ENCODE assay signal across 8 cellular contexts in genomic region chr22:40177738-40178416, GRCh38. TPM values are rescaled to one million over a fixed set of nuclear protein-coding genes. Genes with fewer than 3 reads are reported as not detected.
DNase-seq lines count a peak whose midpoint lies in the region; ATAC-seq, FAIRE-seq and TF ChIP-seq lines count a peak whose summit lies in the region.

Gene TNRC6B (plus strand): TSS chr22:40177925. CDS start chr22:40178136, 211 bp downstream.

- POLR2A ChIA-PET in WTC11 (lab: Charles Lee): interaction anchor here (0.6 to 1.6 kb wide), 9 partner anchors 11 to 170 kb away, joined by 3 to 22 read pairs (median 3); no protein-coding TSS in a partner anchor

- peak within 1 kb of the TSS; percentile 77 for H2AFZ ChIP-seq in keratinocyte (ENCODE audit: control insufficient read depth, low read length)

- H4K20me1 ChIP-seq in keratinocyte (ENCODE audit: control insufficient read depth, extremely low read depth, insufficient read depth, low read length): no peaks in the 10 kb centered on the region

- H3K4me2 ChIP-seq in keratinocyte (ENCODE audit: control insufficient read depth, extremely low read depth, insufficient read depth, low read depth, low read length): peak within 1 kb of the TSS; percentile 81

- CTCF ChIA-PET in WTC11 (lab: Charles Lee): interaction anchor here (1.6 to 5.7 kb wide), 2 partner anchors 15 to 170 kb away, joined by 4 to 40 read pairs; no protein-coding TSS in a partner anchor

- dilution Hi-C loops in keratinocyte (cut with MboI; ENCODE audit: extremely low pct_ligation_motif_present, low sequenced_read_pairs): no loop called here

- peaks cover 28% of the 10 kb centered on the region for H3K4me1 ChIP-seq in keratinocyte (ENCODE audit: control insufficient read depth, extremely low read depth, insufficient read depth, low read length)

- H3K9me3 Mint-ChIP-seq in WTC11 (no peaks in the 10 kb centered on the region), chondrocyte (ENCODE audit: low read depth) (no peaks in the 10 kb centered on the region)

- peak within 1 kb of the TSS; percentile 91 for H3K9ac ChIP-seq in keratinocyte (ENCODE audit: control insufficient read depth, extremely low read depth, insufficient read depth, low read length)

- H3K27ac ChIP-seq in keratinocyte (ENCODE audit: control insufficient read depth, insufficient read depth, low read length): peak within 1 kb of the TSS; percentile 95

- no peaks in the 10 kb centered on the region for H3K27me3 Mint-ChIP-seq in WTC11 (ENCODE audit: low read depth)
- H3K27me3 Mint-ChIP-seq in chondrocyte (ENCODE audit: low read depth): no peaks in the 10 kb centered on the region

- H3K79me2 ChIP-seq in keratinocyte (ENCODE audit: control insufficient read depth, insufficient read depth, low read length): peaks cover 46% of the 10 kb centered on the region

- peak; percentile 82 for ATAC-seq in HG03196 (IDR thresholded peaks at IDR 0.05; ENCODE audit: unreplicated experiment)
- ATAC-seq in WTC11: peak; percentile 73

- H3K9me3 ChIP-seq in keratinocyte (ENCODE audit: control insufficient read depth, low read depth, low read length): no peaks in the 10 kb centered on the region

- H3K36me3 ChIP-seq in keratinocyte (ENCODE audit: control insufficient read depth in 2 of 2, extremely low read depth in 1 of 2, insufficient read depth in 2 of 2, low read length in 2 of 2): no peaks in the 10 kb centered on the region

- no peaks in the 10 kb centered on the region for H3K27me3 ChIP-seq in keratinocyte (ENCODE audit: control insufficient read depth, extremely low read depth, insufficient read depth, low read length)

- H3K4me1 Mint-ChIP-seq in WTC11 (peaks cover 51% of the 10 kb centered on the region), chondrocyte (ENCODE audit: low read depth) (peaks cover 57% of the 10 kb centered on the region)

- H3K36me3 Mint-ChIP-seq in WTC11 (peaks cover 9% of the 10 kb centered on the region; the same call in 1 of the 2 replicates), chondrocyte (ENCODE audit: low read depth) (no peaks in the 10 kb centered on the region)

- peak; percentile 87 for TF ChIP-seq POLR2A in GM18951 (IDR thresholded peaks at IDR 0.05; ENCODE audit: extremely low read depth, insufficient read depth, insufficient read length)

- peak; percentile 92 for DNase-seq in AG09309 (ENCODE audit: low read depth)
- peak; percentile 91 for DNase-seq in NCI-H345 (lab: John Stamatoyannopoulos, UW)
- DNase-seq in WTC11 (ENCODE audit: low spot score): peak; percentile 54
- no peak for DNase-seq in chondrocyte (ENCODE audit: low spot score)
- DNase-seq in keratinocyte (ENCODE audit: low read depth, low spot score): peak; percentile 82
- peak; percentile 50 to 75 (median 58) for DNase-seq in stimulated activated CD4-positive, alpha-beta T cell treated with anti-CD3 and anti-CD28 coated beads, Interleukin-12 subunit alpha, Interleukin-12 subunit beta, amount 100 ng/mL, for 48 hours (ENCODE audit: low read depth in 2 of 3, low spot score in 1 of 3)

- H3K27ac Mint-ChIP-seq in WTC11 (peak within 1 kb of the TSS; percentile 96), chondrocyte (ENCODE audit: unreplicated experiment) (peak within 1 kb of the TSS; percentile 96)

- TF ChIP-seq CTCF in AG09309 (IDR thresholded peaks at IDR 0.05; ENCODE audit: control insufficient read depth, insufficient read depth, low read depth, low read length, missing control alignments) (no peak), WTC11 (IDR thresholded peaks at IDR 0.05) (no peak), chondrocyte (IDR thresholded peaks at IDR 0.05) (no peak), keratinocyte (optimal IDR thresholded peaks at IDR 0.05 in 1 of 3, IDR thresholded peaks at IDR 0.05 in 1 of 3, conservative IDR thresholded peaks at IDR 0.05 in 1 of 3; ENCODE audit: extremely low read depth in 1 of 3, insufficient read depth in 2 of 3, low read length in 3 of 3) (no peak)

- in situ Hi-C loops in GM18951 (cut with MboI; ENCODE audit: low sequenced_read_pairs, unreplicated experiment): no loop called here

- no peaks in the 10 kb centered on the region for H3K9me1 ChIP-seq in keratinocyte (ENCODE audit: control insufficient read depth, extremely low read depth, insufficient read depth, low read length)

- H3K4me3 ChIP-seq in AG09309 (ENCODE audit: control insufficient read depth, low read depth, low read length): peak within 1 kb of the TSS; percentile 49
- H3K4me3 ChIP-seq in keratinocyte (ENCODE audit: control insufficient read depth in 2 of 3, extremely low read depth in 1 of 3, insufficient read depth in 2 of 3, low read depth in 1 of 3, low read length in 3 of 3): peak within 1 kb of the TSS; percentile 62 to 96 (median 87)

- H3K4me3 Mint-ChIP-seq in WTC11: peak within 1 kb of the TSS; percentile 93
- peak within 1 kb of the TSS; percentile 84 for H3K4me3 Mint-ChIP-seq in chondrocyte (ENCODE audit: unreplicated experiment)

- FAIRE-seq in keratinocyte (lab: Jason Lieb, UNC): peak; percentile 79

TF ChIP-seq in WTC11, 78 proteins besides CTCF, POLR2A, EP300 and RAD21 (continues in another document):
- TF ChIP-seq ZNF425 (CRISPR knock-in tag; conservative IDR thresholded peaks at IDR 0.05): no peak
- no peak for TF ChIP-seq TP53 (CRISPR knock-in tag; IDR thresholded peaks at IDR 0.05)
- peak; percentile 46; the same call in 1 of the 2 replicates for TF ChIP-seq SP1 (CRISPR knock-in tag; conservative IDR thresholded peaks at IDR 0.05)
- TF ChIP-seq GRHL2 (CRISPR knock-in tag; IDR thresholded peaks at IDR 0.05; ENCODE audit: insufficient replicate concordance, severe bottlenecking): no peak
- no peak for TF ChIP-seq TEAD4 (CRISPR knock-in tag; IDR thresholded peaks at IDR 0.05)
- no peak for TF ChIP-seq NR2C2 (CRISPR knock-in tag; IDR thresholded peaks at IDR 0.05)
- TF ChIP-seq AFF4 (CRISPR knock-in tag; IDR thresholded peaks at IDR 0.05; ENCODE audit: borderline replicate concordance): no peak
- no peak for TF ChIP-seq PRRX2 (CRISPR knock-in tag; IDR thresholded peaks at IDR 0.05)
- TF ChIP-seq USF1 (CRISPR knock-in tag; IDR thresholded peaks at IDR 0.05): peak; percentile 92

RNA-seq across cellular contexts. Expression of gene TNRC6B, which starts in this region (rescaled TPM):
- 49.7 to 51.1 TPM (median 50.4 TPM) in 3 replicates for total RNA-seq in WTC11 (2021)
- 30.9 to 42.8 TPM (median 35.0 TPM) in 3 replicates for total RNA-seq in chondrocyte
- 5.6 to 6.2 TPM (median 5.9 TPM) in 3 replicates for polyA plus RNA-seq in keratinocyte
- 14.4 TPM for polyA plus RNA-seq in keratinocyte (2011; ENCODE audit: low read depth)
- 2.9 and 3.2 TPM in 2 replicates for polyA plus RNA-seq in keratinocyte (2011; cell fraction: cytosol; rRNA removed)
- 15.5 and 19.1 TPM in 2 replicates for polyA plus RNA-seq in keratinocyte (2011; cell fraction: nucleus; rRNA removed)
- polyA plus RNA-seq in keratinocyte (2012; ENCODE audit: low replicate concordance): 4.6 and 7.8 TPM in 2 replicates
- 32.5 to 38.7 TPM (median 34.5 TPM) in 3 replicates for polyA minus RNA-seq in keratinocyte
- 14.2 TPM for polyA minus RNA-seq in keratinocyte (2011; cell fraction: cytosol; rRNA and poly(A)+ RNA removed)
- 33.3 and 61.8 TPM in 2 replicates for polyA minus RNA-seq in keratinocyte (2011; cell fraction: nucleus; rRNA and poly(A)+ RNA removed)
